8 cellular contexts compared by ENCODE assay signal in the genomic region with DNA sequence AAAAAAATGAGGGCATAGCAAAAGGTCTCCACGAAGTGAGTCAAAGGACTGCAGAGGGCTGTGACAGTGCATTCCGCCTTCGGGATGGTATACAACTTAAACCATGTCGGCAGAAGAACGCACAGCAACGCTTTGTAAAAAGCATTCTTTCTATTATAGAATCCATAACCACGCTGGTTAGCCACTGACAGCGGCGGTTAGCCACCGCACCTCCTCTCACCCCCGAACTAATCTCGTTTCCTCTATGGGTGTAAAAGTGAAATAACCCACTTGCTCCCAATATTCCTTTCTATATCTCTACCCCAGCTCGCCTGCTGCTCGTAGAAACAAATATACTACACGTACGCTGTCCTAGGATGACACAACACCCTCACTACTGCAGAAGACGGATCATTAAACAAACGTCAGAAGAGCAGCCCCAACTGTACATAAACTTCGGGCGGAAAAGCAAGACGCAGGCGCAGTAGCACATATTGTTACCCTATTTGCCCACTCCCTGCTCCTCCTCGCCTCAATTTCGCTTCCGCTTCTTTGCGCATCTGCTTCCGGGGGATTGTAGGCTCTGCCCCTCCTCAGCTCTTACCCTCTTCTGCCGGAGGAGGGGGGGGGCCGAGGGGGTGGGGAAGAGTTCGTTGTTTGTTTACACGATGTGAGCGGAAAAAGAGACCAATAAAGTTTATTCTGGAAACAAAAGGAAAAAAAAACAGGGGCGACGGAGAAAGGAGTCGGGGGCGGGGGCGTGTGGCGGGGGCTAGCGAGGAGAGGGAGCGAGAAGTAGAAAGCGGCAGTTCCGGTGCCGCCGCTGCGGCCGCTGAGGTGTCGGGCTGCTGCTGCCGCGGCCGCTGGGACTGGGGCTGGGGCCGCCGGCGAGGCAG. TPM values are rescaled to one million over a fixed set of nuclear protein-coding genes. Genes with fewer than 3 reads are reported as not detected.
DNase-seq lines count a peak whose midpoint lies in the region; ATAC-seq and TF ChIP-seq lines count a peak whose summit lies in the region.

A gene (plus strand): TSS at position 787 of the 875 bp plus-strand sequence. CDS start 50,469 bp downstream, outside the sequence.

- H3K9ac ChIP-seq in HUES64 (ENCODE audit: low read depth, low read length) (peak within 1 kb of the TSS; percentile 85), OCI-LY1 (ENCODE audit: low read length) (peak within 1 kb of the TSS; percentile 82)

- intact Hi-C loops in Calu3 (cut with micrococcal nuclease; ENCODE audit: unreplicated experiment): loop anchor here (1.0 to 5.0 kb wide), 6 partner anchors 43 to 409 kb away; no protein-coding TSS in a partner anchor

- no peaks in the 10 kb centered on the region for H3K9me2 ChIP-seq in OCI-LY1 (ENCODE audit: low read depth, low read length)

- CTCF ChIA-PET in Calu3 (lab: Charles Lee): interaction anchor here (0.6 to 2.6 kb wide), 8 partner anchors 13 to 538 kb away, joined by 3 to 8 read pairs (median 6); no protein-coding TSS in a partner anchor

- H3K27me3 ChIP-seq in HUES64 (ENCODE audit: insufficient read depth, low read length) (no peaks in the 10 kb centered on the region), OCI-LY1 (ENCODE audit: insufficient read depth, low read length) (no peaks in the 10 kb centered on the region)

- H3K4me3 ChIP-seq in HUES64 (ENCODE audit: low read length) (peak within 1 kb of the TSS; percentile 72), OCI-LY1 (ENCODE audit: low read depth, low read length, poor library complexity, severe bottlenecking) (peak within 1 kb of the TSS; percentile 78)

- peak within 1 kb of the TSS; percentile 74 for H2AFZ ChIP-seq in OCI-LY1 (ENCODE audit: low read length)

- H3K9me3 ChIP-seq in HUES64 (ENCODE audit: insufficient read depth, low read depth, low read length) (no peaks in the 10 kb centered on the region), OCI-LY1 (ENCODE audit: low read length) (no peaks in the 10 kb centered on the region)

- peaks cover 28% of the 10 kb centered on the region for H3K4me1 Mint-ChIP-seq in Calu3 (ENCODE audit: low read depth, unreplicated experiment)

- H3F3A ChIP-seq in OCI-LY1 (ENCODE audit: insufficient read depth, low read length): no peaks in the 10 kb centered on the region

- no peak within 1 kb of the TSS for H3K4me3 Mint-ChIP-seq in Calu3 (ENCODE audit: low read depth, unreplicated experiment)

- no peak within 1 kb of the TSS for H3K27ac Mint-ChIP-seq in Calu3 (ENCODE audit: unreplicated experiment)

- H3K36me3 ChIP-seq in HUES64 (ENCODE audit: insufficient read depth, low read length) (no peaks in the 10 kb centered on the region), OCI-LY1 (ENCODE audit: insufficient read depth, low read length) (no peaks in the 10 kb centered on the region)

- H3K27me3 Mint-ChIP-seq in Calu3 (ENCODE audit: unreplicated experiment): no peaks in the 10 kb centered on the region

- H3K4me1 ChIP-seq in HUES64 (ENCODE audit: insufficient read depth, low read length) (peaks cover 18% of the 10 kb centered on the region), OCI-LY1 (ENCODE audit: insufficient read depth, low read length, severe bottlenecking) (peaks cover 31% of the 10 kb centered on the region)

- no peak for TF ChIP-seq CTCF in Calu3 (IDR thresholded peaks at IDR 0.05; ENCODE audit: unreplicated experiment)
- no peak for TF ChIP-seq CTCF in OCI-LY1 (IDR thresholded peaks at IDR 0.05; ENCODE audit: low read length)

- no TSS peak for BruUV-seq in Calu3 (replicated peaks; lab: Mats Ljungman, UMichigan)

- H3K4me2 ChIP-seq in OCI-LY1 (ENCODE audit: low read length): peak within 1 kb of the TSS; percentile 95

- H4K20me1 ChIP-seq in OCI-LY1 (ENCODE audit: insufficient read depth, low read length): no peaks in the 10 kb centered on the region

- WGBS in HUES64: under 1% methylated on average over 53 of the region's 53 CpGs

- H3K79me2 ChIP-seq in OCI-LY1 (ENCODE audit: insufficient read depth, low read length): peaks cover 38% of the 10 kb centered on the region

- H3K27ac ChIP-seq in HUES64 (ENCODE audit: low read depth, low read length): peak within 1 kb of the TSS; percentile 79; the same call in 1 of the 2 replicates
- peak within 1 kb of the TSS; percentile 70 for H3K27ac ChIP-seq in OCI-LY1 (ENCODE audit: low read depth, low read length, poor library complexity, severe bottlenecking)

- H3K9me3 Mint-ChIP-seq in Calu3 (ENCODE audit: low read depth, unreplicated experiment): no peaks in the 10 kb centered on the region

- peak; percentile 95 for DNase-seq in Calu3
- peak; percentile 89 for DNase-seq in activated CD8-positive, alpha-beta memory T cell treated with anti-CD3 and anti-CD28 coated beads, Interleukin-2, amount 50 U/mL, for 4 hours
- peak; percentile 83 for DNase-seq in epidermal melanocyte (ENCODE audit: insufficient read length, low spot score)
- DNase-seq in middle frontal gyrus (ENCODE audit: extremely low spot score, low spot score): peak; percentile 96
- DNase-seq in stimulated activated CD8-positive, alpha-beta memory T cell treated with anti-CD3 and anti-CD28 coated beads, Interleukin-2, amount 100 ng/mL, for 48 hours (ENCODE audit: low read depth in 2 of 2): peak; percentile 78 to 83

- ATAC-seq in GM21447 (IDR thresholded peaks at IDR 0.05; ENCODE audit: unreplicated experiment): peak; percentile 72

- H3K36me3 Mint-ChIP-seq in Calu3 (ENCODE audit: insufficient read depth, unreplicated experiment): no peaks in the 10 kb centered on the region

RNA-seq across cellular contexts. Expression of the gene that starts here (rescaled TPM):
- total RNA-seq in Calu3 (2022): 26.3 and 28.8 TPM in 2 replicates
- polyA plus RNA-seq in HUES64 (2013, experiment 1 of 2): 6.4 TPM
- polyA plus RNA-seq in HUES64 (2013, experiment 2 of 2): 6.5 TPM

Comparison
In these comparisons a context has a peak if more than half of its experiments do, and no peak if none do; other contexts are left out.
1. Peak in every context shown above with its lines: DNase-seq, ATAC-seq, H3K4me3 ChIP-seq and H3K27ac ChIP-seq.